In genomic region chr4:23921993-23922392, GRCh38 we compare ENCODE assay signal across 25 cellular contexts. TPM values are rescaled to one million over a fixed set of nuclear protein-coding genes. Genes with fewer than 3 reads are reported as not detected.
"Had no signal": no experiment of that assay in that cellular context is flagged by ENCODE, and none has a peak within 500 bp of the region (broad histone marks: within the 10 kb centered on the region; RNA-seq: fewer than 3 reads in every experiment).

No MANE protein-coding gene starts in this region.

- FAIRE-seq: bronchial epithelial cell, frontal cortex had no signal

- H3K4me3 Mint-ChIP-seq: activated B cell treated with CpG ODN at 0.5 μM for 24 hours; activated CD8-positive, alpha-beta T cell treated with anti-CD3 and anti-CD28 coated beads for 36 hours; activated T-cell treated with anti-CD3 and anti-CD28 coated beads, Interleukin-2, amount 50 U/mL, for 4 hours; activated T-helper 17 cell treated with anti-CD3 and anti-CD28 coated beads, Interleukin-2, amount 50 U/mL, for 72 hours; naive thymus-derived CD8-positive, alpha-beta T cell; neural crest cell; stimulated activated effector memory CD8-positive, alpha-beta T cell treated with anti-CD3 and anti-CD28 coated beads, Interleukin-12 subunit alpha, Interleukin-12 subunit beta, amount 100 ng/mL, for 72 hours; stimulated activated naive CD8-positive, alpha-beta T cell treated with anti-CD3 and anti-CD28 coated beads, Interleukin-15, Interleukin-2, amounts not matched to agents 100 ng/mL and 50 ng/mL, for 24 hours; T-helper 2 cell treated with Interferon-gamma antibody and Interleukin-4, amounts not matched to agents 5 μg/mL and 100 μg/mL, for 36 hours; type B pancreatic cell had no signal

- H3K9me3 ChIP-seq: colonic mucosa, left ventricle myocardium inferior, uterus had no signal

- H3K9me3 Mint-ChIP-seq: activated B cell treated with CpG ODN at 0.5 μM for 24 hours; activated CD8-positive, alpha-beta T cell treated with anti-CD3 and anti-CD28 coated beads for 36 hours; neural crest cell; stimulated activated naive CD8-positive, alpha-beta T cell treated with anti-CD3 and anti-CD28 coated beads, Interleukin-15, Interleukin-2, amounts not matched to agents 100 ng/mL and 50 ng/mL, for 24 hours; T-helper 2 cell treated with Interferon-gamma antibody and Interleukin-4, amounts not matched to agents 5 μg/mL and 100 μg/mL, for 36 hours had no signal

- H3K79me2 ChIP-seq: hepatocyte had no signal

- ATAC-seq: activated CD8-positive, alpha-beta T cell treated with anti-CD3 and anti-CD28 coated beads for 36 hours; activated T-cell treated with anti-CD3 and anti-CD28 coated beads, Interleukin-2, amount 50 U/mL, for 4 hours; activated T-helper 17 cell treated with anti-CD3 and anti-CD28 coated beads, Interleukin-2, amount 50 U/mL, for 72 hours; naive thymus-derived CD8-positive, alpha-beta T cell; stimulated activated effector memory CD8-positive, alpha-beta T cell treated with anti-CD3 and anti-CD28 coated beads, Interleukin-12 subunit alpha, Interleukin-12 subunit beta, amount 100 ng/mL, for 72 hours had no signal

- H3K4me3 ChIP-seq: colonic mucosa, hepatocyte, left ventricle myocardium inferior, skin epidermis, uterus had no signal

- H2AFZ ChIP-seq: hepatocyte had no signal

- H3K27ac Mint-ChIP-seq: activated B cell treated with CpG ODN at 0.5 μM for 24 hours; activated CD8-positive, alpha-beta T cell treated with anti-CD3 and anti-CD28 coated beads for 36 hours; activated T-helper 17 cell treated with anti-CD3 and anti-CD28 coated beads, Interleukin-2, amount 50 U/mL, for 72 hours; naive thymus-derived CD8-positive, alpha-beta T cell; stimulated activated effector memory CD8-positive, alpha-beta T cell treated with anti-CD3 and anti-CD28 coated beads, Interleukin-12 subunit alpha, Interleukin-12 subunit beta, amount 100 ng/mL, for 72 hours; stimulated activated naive CD8-positive, alpha-beta T cell treated with anti-CD3 and anti-CD28 coated beads, Interleukin-15, Interleukin-2, amounts not matched to agents 100 ng/mL and 50 ng/mL, for 24 hours; T-helper 2 cell treated with Interferon-gamma antibody and Interleukin-4, amounts not matched to agents 5 μg/mL and 100 μg/mL, for 36 hours; type B pancreatic cell had no signal

- H3K36me3 ChIP-seq: colonic mucosa, left ventricle myocardium inferior, uterus had no signal

- H3K27ac ChIP-seq: colonic mucosa, hepatocyte, left ventricle myocardium inferior, uterus had no signal

- DNase-seq: activated B cell treated with CpG ODN at 0.5 μM for 24 hours; activated CD4-positive, alpha-beta T cell treated with anti-CD3 and anti-CD28 coated beads, Interleukin-2, amount 50 U/mL, for 1 hour; activated CD8-positive, alpha-beta T cell treated with anti-CD3 and anti-CD28 coated beads for 36 hours; activated gamma-delta T cell treated with Interleukin-2 at 50 U/mL for 16 hours; activated naive CD4-positive, alpha-beta T cell treated with anti-CD3 and anti-CD28 coated beads, Interleukin-2, amount 50 U/mL, for 16 hours; activated T-cell treated with anti-CD3 and anti-CD28 coated beads, Interleukin-2, amount 50 U/mL, for 4 hours; amniotic stem cell; colonic mucosa; effector memory CD4-positive, alpha-beta T cell; glutamatergic neuron; left ventricle myocardium inferior; naive thymus-derived CD8-positive, alpha-beta T cell; stimulated activated CD4-positive, alpha-beta T cell treated with anti-CD3 and anti-CD28 coated beads, Interleukin-4, amount 100 ng/mL, for 24 hours; T-helper 1 cell; uterus had no signal

- H3K4me1 ChIP-seq: colonic mucosa, uterus had no signal

- H3K36me3 Mint-ChIP-seq: naive thymus-derived CD8-positive, alpha-beta T cell; stimulated activated effector memory CD8-positive, alpha-beta T cell treated with anti-CD3 and anti-CD28 coated beads, Interleukin-12 subunit alpha, Interleukin-12 subunit beta, amount 100 ng/mL, for 72 hours; type B pancreatic cell had no signal

- H3K27me3 ChIP-seq: colonic mucosa, hepatocyte, uterus had no signal

- H3K4me1 Mint-ChIP-seq: activated B cell treated with CpG ODN at 0.5 μM for 24 hours; activated T-helper 17 cell treated with anti-CD3 and anti-CD28 coated beads, Interleukin-2, amount 50 U/mL, for 72 hours; naive thymus-derived CD8-positive, alpha-beta T cell; stimulated activated effector memory CD8-positive, alpha-beta T cell treated with anti-CD3 and anti-CD28 coated beads, Interleukin-12 subunit alpha, Interleukin-12 subunit beta, amount 100 ng/mL, for 72 hours had no signal

- H3K27me3 Mint-ChIP-seq: activated B cell treated with CpG ODN at 0.5 μM for 24 hours; activated CD8-positive, alpha-beta T cell treated with anti-CD3 and anti-CD28 coated beads for 36 hours; stimulated activated naive CD8-positive, alpha-beta T cell treated with anti-CD3 and anti-CD28 coated beads, Interleukin-15, Interleukin-2, amounts not matched to agents 100 ng/mL and 50 ng/mL, for 24 hours had no signal

RNA-seq across cellular contexts. Expression of gene PPARGC1A, which starts 32.1 kb away (rescaled TPM):
- total RNA-seq: activated B cell treated with CpG ODN at 0.5 μM for 24 hours; activated CD8-positive, alpha-beta T cell treated with anti-CD3 and anti-CD28 coated beads for 36 hours; activated T-helper 17 cell treated with anti-CD3 and anti-CD28 coated beads, Interleukin-2, amount 50 U/mL, for 72 hours; naive thymus-derived CD8-positive, alpha-beta T cell had no signal
- polyA plus RNA-seq: naive thymus-derived CD8-positive, alpha-beta T cell had no signal
